21 cellular contexts compared by ENCODE assay signal in the genomic region with DNA sequence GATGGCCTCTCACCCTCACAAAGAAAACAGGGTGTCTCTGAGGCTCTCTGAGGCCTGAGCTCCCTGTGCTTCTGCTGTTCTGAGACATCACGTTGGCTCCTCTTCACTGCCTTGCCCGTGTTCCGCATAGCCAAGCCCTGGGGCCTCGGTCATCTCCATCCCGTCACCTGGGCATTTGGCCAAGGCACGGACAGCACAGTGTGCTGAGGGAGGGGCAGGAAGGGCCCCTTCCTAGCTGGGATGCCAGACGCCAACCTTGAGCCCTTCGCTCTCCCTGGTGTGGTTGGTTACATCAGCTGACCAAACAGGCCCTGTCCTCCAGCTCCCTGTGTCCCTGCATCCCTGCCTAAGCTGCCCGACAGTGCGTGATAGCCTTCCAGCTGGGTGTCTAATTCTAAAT. TPM values are rescaled to one million over a fixed set of nuclear protein-coding genes. Genes with fewer than 3 reads are reported as not detected.
DNase-seq lines count a peak whose midpoint lies in the region; ATAC-seq and TF ChIP-seq lines count a peak whose summit lies in the region.
"Had no signal": no experiment of that assay in that cellular context is flagged by ENCODE, and none has a peak within 500 bp of the region (broad histone marks: within the 10 kb centered on the region; RNA-seq: fewer than 3 reads in every experiment).

No MANE protein-coding gene starts in this region.

- H3K27me3 ChIP-seq in testis = no peaks in the 10 kb centered on the region

- H3K27ac ChIP-seq in testis = no peak overlapping the region
- H3K27ac ChIP-seq: gastroesophageal sphincter, GM23248, RWPE1 had no signal

- peak; percentile 89 for DNase-seq in M059J (ENCODE audit: low read depth)
- DNase-seq in WTC11 (ENCODE audit: low spot score) = no peak
- DNase-seq in foreskin fibroblast = peak; percentile 32 to 87
- peak; percentile 37 for DNase-seq in testis
- no peak for DNase-seq in amniotic stem cell (lab: John Stamatoyannopoulos, UW)
- DNase-seq: activated CD4-positive, alpha-beta T cell treated with anti-CD3 and anti-CD28 coated beads, Interleukin-2, amount 10 ng/mL, durations not matched to agents 7 days and 5 days; DMS79 treated with DMSO at 0.1 percent for 48 hours; GM23248; NCI-H187 treated with DMSO at 0.1 percent for 48 hours; NCI-H82; nephron progenitor cell; retina; stimulated activated CD4-positive, alpha-beta T cell treated with anti-CD3 and anti-CD28 coated beads, Interleukin-2, amount 100 ng/mL, for 24 hours; T-helper 9 cell had no signal

- no peaks in the 10 kb centered on the region for H3K36me3 ChIP-seq in testis (ENCODE audit: low read depth, missing control alignments)
- H3K36me3 ChIP-seq: gastroesophageal sphincter had no signal

- peaks cover 5% of the 10 kb centered on the region for H3K4me1 Mint-ChIP-seq in WTC11

- H3K9me3 ChIP-seq in testis = no peaks in the 10 kb centered on the region
- H3K9me3 ChIP-seq: gastroesophageal sphincter had no signal

- H3K4me1 ChIP-seq in testis = no peaks in the 10 kb centered on the region

- intact Hi-C loops in testis (cut with DNase I; ENCODE audit: low total_unique reads) = no loop called here

- no peak for TF ChIP-seq POLR2A in testis (IDR thresholded peaks at IDR 0.05)

- ATAC-seq in WTC11 (no peak), HG03095 (IDR thresholded peaks at IDR 0.05; ENCODE audit: unreplicated experiment) (no peak), GM18873 (IDR thresholded peaks at IDR 0.05; ENCODE audit: low FRiP score, unreplicated experiment) (no peak)
- ATAC-seq: activated naive CD4-positive, alpha-beta T cell treated with anti-CD3 and anti-CD28 coated beads, Interleukin-2, amount 50 U/mL, for 72 hours; gastroesophageal sphincter had no signal

- H3K4me3 Mint-ChIP-seq in WTC11 = no peak overlapping the region
- H3K4me3 Mint-ChIP-seq: activated CD4-positive, alpha-beta T cell treated with anti-CD3 and anti-CD28 coated beads, Interleukin-2, amount 10 ng/mL, durations not matched to agents 7 days and 5 days; memory B cell; nephron progenitor cell had no signal

- H3K4me3 ChIP-seq in foreskin fibroblast (ENCODE audit: low read depth in 1 of 2, low read length in 2 of 2) (no peak overlapping the region), testis (no peak overlapping the region)
- H3K4me3 ChIP-seq: gastroesophageal sphincter, GM23248 had no signal

- H3K9me3 Mint-ChIP-seq in WTC11 = no peaks in the 10 kb centered on the region
- H3K9me3 Mint-ChIP-seq: activated CD4-positive, alpha-beta T cell treated with anti-CD3 and anti-CD28 coated beads, Interleukin-2, amount 10 ng/mL, durations not matched to agents 7 days and 5 days; activated naive CD4-positive, alpha-beta T cell treated with anti-CD3 and anti-CD28 coated beads, Interleukin-2, amount 50 U/mL, for 72 hours; memory B cell had no signal

- POLR2A ChIA-PET in WTC11 (lab: Charles Lee) = no interaction called here

- peaks cover 4% of the 10 kb centered on the region; the same call in 1 of the 2 replicates for H3K27me3 Mint-ChIP-seq in WTC11 (ENCODE audit: low read depth)

- CTCF ChIA-PET in WTC11 (lab: Charles Lee) = interaction anchor here (0.8 kb wide), 1 partner anchor 85 kb away, joined by 3 read pairs; no protein-coding TSS in a partner anchor

- TF ChIP-seq CTCF in WTC11 (IDR thresholded peaks at IDR 0.05) = no peak
- no peak for TF ChIP-seq CTCF in foreskin fibroblast (IDR thresholded peaks at IDR 0.05; ENCODE audit: low read depth, low read length)
- TF ChIP-seq CTCF in testis (IDR thresholded peaks at IDR 0.05) = no peak

- 41 to 51% methylated on average over 5 to 10 of the region's 10 CpGs for whole genome bisulfite sequencing in testis, 2 donors

- H3K27ac Mint-ChIP-seq in WTC11 = no peak overlapping the region
- H3K27ac Mint-ChIP-seq: activated CD4-positive, alpha-beta T cell treated with anti-CD3 and anti-CD28 coated beads, Interleukin-2, amount 10 ng/mL, durations not matched to agents 7 days and 5 days; activated naive CD4-positive, alpha-beta T cell treated with anti-CD3 and anti-CD28 coated beads, Interleukin-2, amount 50 U/mL, for 72 hours; memory B cell; nephron progenitor cell had no signal

- no peaks in the 10 kb centered on the region for H3K36me3 Mint-ChIP-seq in WTC11
- H3K36me3 Mint-ChIP-seq: activated naive CD4-positive, alpha-beta T cell treated with anti-CD3 and anti-CD28 coated beads, Interleukin-2, amount 50 U/mL, for 72 hours; memory B cell had no signal

TF ChIP-seq in WTC11, 78 proteins besides CTCF, POLR2A, EP300 and RAD21:
- TF ChIP-seq ATF2 (CRISPR knock-in tag; IDR thresholded peaks at IDR 0.05; ENCODE audit: borderline replicate concordance, low read depth) (no peak), ZNF121 (CRISPR knock-in tag; IDR thresholded peaks at IDR 0.05) (no peak), GABPB1 (CRISPR knock-in tag; IDR thresholded peaks at IDR 0.05) (peak; percentile 91)

RNA-seq across cellular contexts. Expression of gene MOV10L1, which starts 25.9 kb away (rescaled TPM):
- 0.71 and 1.8 TPM in 2 replicates for total RNA-seq in M059J (2014; rRNA removed; shearing (Covaris generic))
- total RNA-seq in WTC11 (2021) (not detected in 3 replicates), testis (10 to 100 TPM; 48.4 to 62.4 TPM)
- polyA plus RNA-seq in testis (ENCODE audit: insufficient read depth, low read depth, low replicate concordance) = 73.3 TPM
- total RNA-seq: activated CD4-positive, alpha-beta T cell treated with anti-CD3 and anti-CD28 coated beads, Interleukin-2, amount 10 ng/mL, durations not matched to agents 7 days and 5 days; activated naive CD4-positive, alpha-beta T cell treated with anti-CD3 and anti-CD28 coated beads, Interleukin-2, amount 50 U/mL, for 72 hours; GM23248 had no signal
- polyA plus RNA-seq: GM23248 had no signal

RNA-seq across cellular contexts. Expression of gene MLC1, which starts 30.5 kb away (rescaled TPM):
- total RNA-seq in M059J (2014; rRNA removed; shearing (Covaris generic)) = 0.52 TPM in 1 of 2 replicates, not detected in the other
- total RNA-seq in WTC11 (2021) = 0.13 to 0.16 TPM (median 0.16 TPM) in 3 replicates
- 1 to 10 TPM; 1.3 to 1.5 TPM for total RNA-seq in testis
- polyA plus RNA-seq in testis (ENCODE audit: insufficient read depth, low read depth, low replicate concordance) = 1.3 TPM
- total RNA-seq: GM23248 had no signal
- polyA plus RNA-seq: GM23248 had no signal

RNA-seq across cellular contexts. Expression of gene PANX2, which starts 54.8 kb away (rescaled TPM):
- total RNA-seq in M059J (2014; rRNA removed; shearing (Covaris generic)) = 0.54 and 3.3 TPM in 2 replicates
- total RNA-seq in WTC11 (2021) (10.2 to 10.7 TPM (median 10.3 TPM) in 3 replicates), testis (1 to 10 TPM; 5.3 to 6.3 TPM)
- polyA plus RNA-seq in testis (ENCODE audit: insufficient read depth, low read depth, low replicate concordance) = 2.0 TPM
- total RNA-seq: GM23248 had no signal

RNA-seq across cellular contexts. Expression of gene TTLL8, which starts 57.6 kb away (rescaled TPM):
- not detected in 2 replicates for total RNA-seq in M059J (2014; rRNA removed; shearing (Covaris generic))
- total RNA-seq in WTC11 (2021) (0.30 TPM in 1 of 3 replicates, not detected in the others), testis (10 to 100 TPM in 1 of 2 donors, 1 to 10 TPM in 1; 5.1 to 11.9 TPM)
- 11.3 TPM for polyA plus RNA-seq in testis (ENCODE audit: insufficient read depth, low read depth, low replicate concordance)
- total RNA-seq: activated CD4-positive, alpha-beta T cell treated with anti-CD3 and anti-CD28 coated beads, Interleukin-2, amount 10 ng/mL, durations not matched to agents 7 days and 5 days; activated naive CD4-positive, alpha-beta T cell treated with anti-CD3 and anti-CD28 coated beads, Interleukin-2, amount 50 U/mL, for 72 hours; cardiac septum; gastroesophageal sphincter; GM23248 had no signal
- polyA plus RNA-seq: GM23248 had no signal

Comparison
In these comparisons a context has a peak if more than half of its experiments do, and no peak if none do; other contexts are left out.
1. DNase-seq: peak in M059J (single experiment), foreskin fibroblast (2 of 2) and testis (single experiment); none in WTC11 (single experiment) and amniotic stem cell (single experiment).
2. RNA of gene MOV10L1, which starts 25.9 kb away (total RNA-seq): 48.4 to 62.4 TPM in testis; 0.71 to 1.8 TPM in M059J and not detected in WTC11; every median in the first group is over 10 times any median in the second.